In the genomic region with DNA sequence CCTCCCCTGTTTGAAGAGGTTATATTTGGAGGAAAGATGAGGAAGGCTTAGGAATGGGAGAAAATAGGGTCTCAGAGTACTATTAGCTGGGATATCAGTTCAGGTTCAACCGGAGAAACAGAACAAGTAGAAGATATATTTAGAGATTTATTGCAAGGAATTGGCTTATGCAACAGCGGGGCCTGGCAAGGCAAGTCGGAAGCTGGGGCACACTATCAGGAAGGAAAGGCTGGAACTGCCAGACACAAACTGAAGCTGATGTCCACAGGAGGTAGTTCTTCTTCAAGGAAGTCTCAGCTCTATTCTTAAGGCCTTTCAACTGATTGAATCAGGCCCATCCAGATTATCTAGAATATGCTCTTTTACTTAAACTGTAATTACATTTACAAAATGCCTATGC, we compare ENCODE assay signal across 8 cellular contexts.
"Had no signal": no experiment of that assay in that cellular context is flagged by ENCODE, and none has a peak within 500 bp of the region (broad histone marks: within the 10 kb centered on the region; RNA-seq: fewer than 3 reads in every experiment).

No MANE protein-coding gene starts in this region.

- H3K4me3 ChIP-seq: GM23248, GM23338, HAP-1 had no signal

- H3K9me3 ChIP-seq: HAP-1 had no signal

- H3K27ac ChIP-seq: GM23248 had no signal

- H3K9ac ChIP-seq: GM23248 had no signal

- DNase-seq: GM23248, GOT3, H7, H9, HCEC 1CT, HFFc6 had no signal

- H3K36me3 ChIP-seq: HAP-1 had no signal

- H2AFZ ChIP-seq: GM23248 had no signal

- H3K4me2 ChIP-seq: GM23338 had no signal

- H3K4me1 ChIP-seq: HAP-1 had no signal
